Comparison of ENCODE assay signal across 9 cellular contexts in the genomic region with DNA sequence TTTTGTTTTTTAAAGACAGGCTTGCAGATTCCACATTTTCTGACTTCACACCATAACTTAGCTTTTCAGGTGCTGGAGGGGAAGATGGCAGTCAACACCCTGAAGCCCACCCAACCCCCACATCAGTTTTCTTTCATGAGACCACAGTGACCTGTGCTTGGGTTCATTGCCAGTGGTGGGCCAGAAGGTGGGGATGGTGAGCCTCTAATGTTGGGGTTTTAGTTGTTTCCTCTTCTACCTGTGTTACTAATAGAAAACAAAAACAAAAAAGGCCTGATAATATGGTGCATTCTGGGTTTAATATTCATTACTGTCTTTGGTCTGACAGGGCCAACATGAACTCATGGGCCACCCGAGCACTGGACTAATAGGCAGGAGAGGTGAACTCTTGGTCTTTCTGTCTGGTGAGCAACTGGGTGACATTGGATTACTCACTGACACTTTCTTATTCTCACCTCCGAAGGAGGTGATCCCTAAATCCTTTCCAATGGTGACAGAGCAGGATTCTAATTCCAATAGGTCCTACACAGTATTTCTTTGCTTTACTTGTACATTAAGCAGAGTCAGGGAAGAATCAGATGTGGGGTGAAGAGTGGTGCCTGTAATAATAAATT.
DNase-seq lines count a peak whose midpoint lies in the region; ATAC-seq and TF ChIP-seq lines count a peak whose summit lies in the region.
"Had no signal": no experiment of that assay in that cellular context is flagged by ENCODE, and none has a peak within 500 bp of the region (broad histone marks: within the 10 kb centered on the region; RNA-seq: fewer than 3 reads in every experiment).

No MANE protein-coding gene starts in this region.

- H3K4me1 ChIP-seq in Karpas-422 (ENCODE audit: low read length) (no peaks in the 10 kb centered on the region), neutrophil (ENCODE audit: control insufficient read depth in 1 of 2, insufficient read depth in 1 of 2, low read depth in 1 of 2, low read length in 1 of 2) (no peaks in the 10 kb centered on the region)

- no peaks in the 10 kb centered on the region for H4K20me1 ChIP-seq in Karpas-422 (ENCODE audit: insufficient read depth, low read depth, low read length)

- H3K27me3 ChIP-seq in Karpas-422 (ENCODE audit: low read length) (no peaks in the 10 kb centered on the region), neutrophil (no peaks in the 10 kb centered on the region)
- H3K27me3 ChIP-seq: dorsolateral prefrontal cortex had no signal

- 0 out of 2 replicates have a peak, but pooled peaks cover 4% of the 10 kb centered on the region for H3K79me2 ChIP-seq in Karpas-422 (ENCODE audit: low read length)

- no peak for ATAC-seq in GM18868 (IDR thresholded peaks at IDR 0.05; ENCODE audit: unreplicated experiment)

- no peak overlapping the region for H3K4me2 ChIP-seq in Karpas-422 (ENCODE audit: low read depth, low read length, poor library complexity, severe bottlenecking)

- H3K9me3 ChIP-seq in Karpas-422 (ENCODE audit: low read length) (no peaks in the 10 kb centered on the region), neutrophil (no peaks in the 10 kb centered on the region)

- no peak overlapping the region for H3K9ac ChIP-seq in Karpas-422 (ENCODE audit: low read length)

- no peak overlapping the region for H2AFZ ChIP-seq in Karpas-422 (ENCODE audit: low read length)

- H3K27ac ChIP-seq in Karpas-422 (ENCODE audit: low read length) (no peak overlapping the region), neutrophil (peak overlapping the region; percentile 30)
- H3K27ac ChIP-seq: dorsolateral prefrontal cortex had no signal

- H3K9me2 ChIP-seq in Karpas-422 (replicated peaks; ENCODE audit: insufficient read depth, low read length), result no peaks in the 10 kb centered on the region

- DNase-seq in Karpas-422 (peak; percentile 64), cardiac fibroblast (ENCODE audit: low read depth in 2 of 2) (peak in 1 of 2 donors; percentile 37), HT-29 (ENCODE audit: low spot score) (no peak), NCI-H1436 treated with DMSO at 0.1 percent for 48 hours (lab: John Stamatoyannopoulos, UW) (no peak)
- DNase-seq in stimulated activated CD4-positive, alpha-beta T cell treated with anti-CD3 and anti-CD28 coated beads, Interleukin-4, amount 100 ng/mL, for 24 hours, result no peak
- DNase-seq: dorsolateral prefrontal cortex had no signal

- no peak overlapping the region for H3K4me3 ChIP-seq in Karpas-422 (ENCODE audit: low read length)
- no peak overlapping the region for H3K4me3 ChIP-seq in cardiac fibroblast (replicated peaks in 1 of 2; ENCODE audit: low read depth in 2 of 2, low read length in 2 of 2)
- H3K4me3 ChIP-seq in neutrophil (ENCODE audit: low read depth in 1 of 2, low read length in 1 of 2), result no peak overlapping the region
- H3K4me3 ChIP-seq: dorsolateral prefrontal cortex had no signal

- H3K36me3 ChIP-seq in Karpas-422 (ENCODE audit: insufficient read depth, low read length) (peaks cover 4% of the 10 kb centered on the region; the same call in 1 of the 2 replicates), neutrophil (peaks cover 33% of the 10 kb centered on the region)

- peak; percentile 56 for TF ChIP-seq CTCF in GM12874 (IDR thresholded peaks at IDR 0.05; ENCODE audit: insufficient read depth, low read depth, low read length)
- TF ChIP-seq CTCF in cardiac fibroblast (IDR thresholded peaks at IDR 0.05; ENCODE audit: low read depth, low read length), result peak; percentile 25
- no peak for TF ChIP-seq CTCF in neutrophil (IDR thresholded peaks at IDR 0.05)
